10 cellular contexts compared by ENCODE assay signal in genomic region chr3:170809021-170809974, GRCh38.
DNase-seq lines count a peak whose midpoint lies in the region; ATAC-seq, FAIRE-seq and TF ChIP-seq lines count a peak whose summit lies in the region.
"Had no signal": no experiment of that assay in that cellular context is flagged by ENCODE, and none has a peak within 500 bp of the region (broad histone marks: within the 10 kb centered on the region; RNA-seq: fewer than 3 reads in every experiment).

No MANE protein-coding gene starts in this region.

- H3K27me3 ChIP-seq in Caco-2 (replicated peaks; ENCODE audit: control insufficient read depth, insufficient read depth, low read length) (no peaks in the 10 kb centered on the region), HCT116 (ENCODE audit: insufficient read depth, low read length) (no peaks in the 10 kb centered on the region), astrocyte (ENCODE audit: insufficient read depth, low read length) (no peaks in the 10 kb centered on the region)

- H3K4me3 Mint-ChIP-seq in Caco-2 (ENCODE audit: unreplicated experiment) (no peak overlapping the region), astrocyte (ENCODE audit: unreplicated experiment) (no peak overlapping the region)
- H3K4me3 Mint-ChIP-seq: IgD-negative memory B cell; natural killer cell treated with Interleukin-12 subunit alpha and Interleukin-12 subunit beta and Interleukin-15 and Interleukin-18, amount 100 ng/mL, for 72 hours had no signal

- no peaks in the 10 kb centered on the region for H3K9me3 Mint-ChIP-seq in Caco-2 (ENCODE audit: unreplicated experiment)
- H3K9me3 Mint-ChIP-seq in astrocyte (ENCODE audit: unreplicated experiment), result no peaks in the 10 kb centered on the region
- H3K9me3 Mint-ChIP-seq: natural killer cell treated with Interleukin-12 subunit alpha and Interleukin-12 subunit beta and Interleukin-15 and Interleukin-18, amount 100 ng/mL, for 72 hours had no signal

- H3K4me3 ChIP-seq in Caco-2 (ENCODE audit: low read depth, low read length) (no peak overlapping the region), HCT116 (replicated peaks in 1 of 2; ENCODE audit: low read depth in 1 of 2, low read length in 2 of 2) (no peak overlapping the region), astrocyte (ENCODE audit: insufficient read depth, low read depth, low read length) (no peak overlapping the region)

- H3K36me3 Mint-ChIP-seq in Caco-2 (ENCODE audit: insufficient read depth, unreplicated experiment) (no peaks in the 10 kb centered on the region), astrocyte (ENCODE audit: low read depth, unreplicated experiment) (no peaks in the 10 kb centered on the region)
- H3K36me3 Mint-ChIP-seq: natural killer cell treated with Interleukin-12 subunit alpha and Interleukin-12 subunit beta and Interleukin-15 and Interleukin-18, amount 100 ng/mL, for 72 hours had no signal

- intact Hi-C loops in Caco-2 (cut with micrococcal nuclease; ENCODE audit: unreplicated experiment), result loop anchor here (1.0 to 2.0 kb wide), 2 partner anchors 254 to 395 kb away; no protein-coding TSS in a partner anchor
- intact Hi-C loops in HCT116 (cut with micrococcal nuclease), result loop anchor here (1.0 to 2.0 kb wide), 2 partner anchors 118 to 395 kb away; no protein-coding TSS in a partner anchor

- H4K20me1 ChIP-seq in HCT116 (ENCODE audit: insufficient read depth) (no peaks in the 10 kb centered on the region), astrocyte (ENCODE audit: insufficient read depth, low read length) (no peaks in the 10 kb centered on the region)

- H3K27ac Mint-ChIP-seq in Caco-2 (ENCODE audit: unreplicated experiment) (no peak overlapping the region), astrocyte (ENCODE audit: unreplicated experiment) (no peak overlapping the region)
- H3K27ac Mint-ChIP-seq: IgD-negative memory B cell had no signal

- no TSS peak for BruUV-seq in Caco-2 (replicated peaks; lab: Mats Ljungman, UMichigan)
- BruUV-seq in HCT116 (replicated peaks; lab: Mats Ljungman, UMichigan), result no TSS peak

- no peak overlapping the region for H3K9ac ChIP-seq in HCT116 (ENCODE audit: low read length)
- no peak overlapping the region for H3K9ac ChIP-seq in astrocyte (ENCODE audit: low read length)

- no peaks in the 10 kb centered on the region for H3K79me2 ChIP-seq in HCT116 (ENCODE audit: insufficient read depth, low read length)
- no peaks in the 10 kb centered on the region for H3K79me2 ChIP-seq in astrocyte (ENCODE audit: insufficient read depth, low read length)

- TF ChIP-seq CTCF in Caco-2 (IDR thresholded peaks at IDR 0.05; ENCODE audit: insufficient read depth in 1 of 2, low read depth in 1 of 2, low read length in 1 of 2, severe bottlenecking in 1 of 2, unreplicated experiment in 1 of 2) (peak; percentile 66 to 68), HCT116 (IDR thresholded peaks at IDR 0.05 in 2 of 3, conservative IDR thresholded peaks at IDR 0.05 in 1 of 3; ENCODE audit: borderline replicate concordance in 1 of 3, insufficient read depth in 1 of 3, low read depth in 2 of 3, low read length in 2 of 3) (peak; percentile 68 to 72 (median 69)), astrocyte (IDR thresholded peaks at IDR 0.05; ENCODE audit: insufficient read depth, low read depth, low read length) (peak; percentile 76)

- peak overlapping the region; percentile 40 for H3K4me2 ChIP-seq in HCT116 (ENCODE audit: low read length)
- H3K4me2 ChIP-seq in astrocyte (ENCODE audit: low read length), result peak overlapping the region; percentile 36

- H3K4me1 Mint-ChIP-seq in Caco-2 (ENCODE audit: low read depth, unreplicated experiment), result no peaks in the 10 kb centered on the region
- peaks cover 15% of the 10 kb centered on the region for H3K4me1 Mint-ChIP-seq in astrocyte (ENCODE audit: low read depth, unreplicated experiment)
- H3K4me1 Mint-ChIP-seq: IgD-negative memory B cell had no signal

- H3K9me3 ChIP-seq in Caco-2 (no peaks in the 10 kb centered on the region), HCT116 (ENCODE audit: control insufficient read depth in 1 of 2, insufficient read depth in 1 of 2, low read depth in 1 of 2, low read length in 2 of 2) (no peaks in the 10 kb centered on the region), astrocyte (ENCODE audit: insufficient read depth, low read depth, low read length) (no peaks in the 10 kb centered on the region)

- H3K4me1 ChIP-seq in Caco-2, result no peaks in the 10 kb centered on the region
- H3K4me1 ChIP-seq in HCT116 (ENCODE audit: control insufficient read depth in 1 of 2, insufficient read depth in 2 of 2, low read length in 2 of 2), result peaks cover 0 to 11% of the 10 kb centered on the region in 2 experiments; a peak in 2 of 4 replicates
- H3K4me1 ChIP-seq in astrocyte (ENCODE audit: insufficient read depth, low read length), result peaks cover 22% of the 10 kb centered on the region

- peak; percentile 46 to 52 for DNase-seq in Caco-2
- DNase-seq in HCT116 (ENCODE audit: low read depth, low spot score), result peak; percentile 56
- DNase-seq in NCI-H446 treated with DMSO at 0.1 percent for 48 hours (lab: John Stamatoyannopoulos, UW), result peak; percentile 26
- DNase-seq in astrocyte (ENCODE audit: low read depth), result peak; percentile 66
- DNase-seq in iPS-NIHi11 (ENCODE audit: low spot score), result peak; percentile 60
- DNase-seq in substantia nigra (lab: John Stamatoyannopoulos, UW), result peak in 38 of 49 donors; percentile 0 to 74 (median 26)

- FAIRE-seq in astrocyte (lab: Jason Lieb, UNC), result no peak

- peak; percentile 90 for TF ChIP-seq RAD21 in HCT116 (IDR thresholded peaks at IDR 0.05; ENCODE audit: low read depth)

- ATAC-seq in HCT116 (peak; percentile 94), GM21423 (IDR thresholded peaks at IDR 0.05; ENCODE audit: unreplicated experiment) (no peak), GM21515 (IDR thresholded peaks at IDR 0.05; ENCODE audit: unreplicated experiment) (no peak)

- H3K27me3 Mint-ChIP-seq in Caco-2 (ENCODE audit: insufficient read depth, unreplicated experiment) (peaks cover 4% of the 10 kb centered on the region), astrocyte (ENCODE audit: low read depth, unreplicated experiment) (peaks cover 12% of the 10 kb centered on the region)
- H3K27me3 Mint-ChIP-seq: IgD-negative memory B cell had no signal

- RAD21 ChIA-PET in HCT116 (lab: Charles Lee; ENCODE audit: low non-redundant PET in 1 of 2, low total read pairs in 2 of 2, uncharacterized antibody in 2 of 2, unreplicated experiment in 2 of 2), result interaction anchor here (0.5 to 2.2 kb wide), 5 partner anchors 119 to 973 kb away, joined by 3 to 6 read pairs (median 3); no protein-coding TSS in a partner anchor

- CTCF ChIA-PET in Caco-2 (lab: Charles Lee) (interaction anchor here (0.8 to 1.8 kb wide), 5 partner anchors 39 to 395 kb away, joined by 3 to 14 read pairs (median 4); no protein-coding TSS in a partner anchor), HCT116 (lab: Charles Lee) (interaction anchor here (1.0 to 9.7 kb wide), 9 partner anchors 17 to 396 kb away, joined by 3 to 212 read pairs (median 4); no protein-coding TSS in a partner anchor)

- no peaks in the 10 kb centered on the region for H3K9me2 ChIP-seq in HCT116 (ENCODE audit: insufficient read depth)

- no peaks in the 10 kb centered on the region for H3K36me3 ChIP-seq in Caco-2 (ENCODE audit: control insufficient read depth, insufficient read depth, low read length)
- H3K36me3 ChIP-seq in HCT116 (ENCODE audit: control insufficient read depth in 1 of 2, insufficient read depth in 2 of 2, low read length in 2 of 2), result no peaks in the 10 kb centered on the region
- no peaks in the 10 kb centered on the region for H3K36me3 ChIP-seq in astrocyte (ENCODE audit: insufficient read depth, low read length)

- H3K27ac ChIP-seq in HCT116 (ENCODE audit: low read depth, low read length), result no peak overlapping the region
- H3K27ac ChIP-seq in astrocyte (ENCODE audit: low read depth, low read length), result no peak overlapping the region
- no peak overlapping the region for H3K27ac ChIP-seq in substantia nigra (ENCODE audit: low read depth, low read length, poor library complexity, severe bottlenecking)

- H2AFZ ChIP-seq in HCT116 (ENCODE audit: low read depth, low read length, poor library complexity, severe bottlenecking) (peak overlapping the region; percentile 94), astrocyte (ENCODE audit: low read depth, low read length) (peak overlapping the region; percentile 11)

- TF ChIP-seq POLR2A in HCT116 (IDR thresholded peaks at IDR 0.05; ENCODE audit: borderline replicate concordance, extremely low read depth, insufficient read depth, insufficient read length), result no peak

- POLR2A ChIA-PET in Caco-2 (lab: Charles Lee) (no interaction called here), HCT116 (lab: Charles Lee) (interaction anchor here (0.9 kb wide), 1 partner anchor 1046 kb away, joined by 3 read pairs; no protein-coding TSS in a partner anchor)

TF ChIP-seq in HCT116, 20 proteins besides CTCF, POLR2A, EP300 and RAD21:
- no peak for TF ChIP-seq CEBPB (IDR thresholded peaks at IDR 0.05; ENCODE audit: low read depth)
- TF ChIP-seq ATF3 (IDR thresholded peaks at IDR 0.05), result no peak
- no peak for TF ChIP-seq ZFX (IDR thresholded peaks at IDR 0.05)
- no peak for TF ChIP-seq JUND (IDR thresholded peaks at IDR 0.05)
- TF ChIP-seq MAX (IDR thresholded peaks at IDR 0.05), result no peak
- TF ChIP-seq SRF (IDR thresholded peaks at IDR 0.05; ENCODE audit: low read depth), result no peak
